In the genomic region with DNA sequence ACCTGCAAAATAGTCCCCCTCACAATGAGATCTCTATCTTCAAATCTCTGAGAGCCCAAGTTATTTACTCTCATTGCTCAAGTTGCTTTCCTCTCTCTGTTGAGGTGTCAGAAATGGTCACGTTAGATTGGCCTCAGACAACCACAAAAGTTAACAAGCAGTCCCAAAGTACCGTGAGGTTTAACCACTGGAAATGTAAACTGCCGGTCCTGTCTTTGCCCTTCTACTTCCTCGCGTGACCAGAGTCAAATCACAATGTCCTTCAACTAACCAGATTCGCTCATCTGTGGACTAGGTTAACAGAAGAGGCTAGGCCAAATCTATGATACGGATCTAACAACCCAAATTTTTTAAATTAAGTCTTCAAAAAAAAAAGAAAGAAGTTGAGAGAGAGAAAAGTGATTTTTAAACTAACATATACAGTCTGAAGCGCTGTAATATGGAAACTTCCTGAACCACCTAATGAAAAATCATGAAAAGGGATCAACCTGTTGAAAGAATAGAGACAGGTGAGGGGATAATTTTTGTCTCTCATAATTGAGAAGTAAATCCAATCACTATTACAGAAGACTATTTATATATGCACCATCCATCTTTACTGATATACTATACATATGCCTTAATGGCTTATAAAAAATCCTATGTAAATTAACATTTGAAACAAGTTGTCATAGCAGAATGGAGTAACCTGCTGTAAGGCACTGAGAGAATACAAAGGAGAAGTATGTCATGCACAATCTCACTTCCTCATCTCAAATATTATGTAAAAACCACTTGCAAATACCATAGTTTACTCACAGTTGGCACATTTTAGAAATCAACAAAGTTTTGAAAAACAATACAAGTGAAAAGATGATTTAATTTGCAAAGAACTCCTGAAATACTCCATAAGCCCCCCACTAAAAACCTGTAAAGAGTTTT, we compare ENCODE assay signal across 9 cellular contexts. TPM values are rescaled to one million over a fixed set of nuclear protein-coding genes. Genes with fewer than 3 reads are reported as not detected.
DNase-seq lines count a peak whose midpoint lies in the region; ATAC-seq and FAIRE-seq lines count a peak whose summit lies in the region.
"Had no signal": no experiment of that assay in that cellular context is flagged by ENCODE, and none has a peak within 500 bp of the region (broad histone marks: within the 10 kb centered on the region; RNA-seq: fewer than 3 reads in every experiment).

No MANE protein-coding gene starts in this region.

- H3K4me3 ChIP-seq in BLaER1: no peak overlapping the region

- no peaks in the 10 kb centered on the region for H3K36me3 ChIP-seq in BLaER1

- no peaks in the 10 kb centered on the region for H3K36me3 Mint-ChIP-seq in activated T-helper 17 cell treated with anti-CD3 and anti-CD28 coated beads, Interleukin-2, amount 50 U/mL, for 72 hours (ENCODE audit: low read depth)

- no peaks in the 10 kb centered on the region for H3K9me3 Mint-ChIP-seq in activated T-helper 17 cell treated with anti-CD3 and anti-CD28 coated beads, Interleukin-2, amount 50 U/mL, for 72 hours

- no peaks in the 10 kb centered on the region for H4K20me1 ChIP-seq in BLaER1

- FAIRE-seq in frontal cortex (lab: Jason Lieb, UNC): no peak

- no peak for DNase-seq in frontal cortex (ENCODE audit: low spot score in 2 of 2)
- DNase-seq in HUDEP-2 (lab: John Stamatoyannopoulos, UW; ENCODE audit: unreplicated experiment in 76 of 76): no peak
- no peak for DNase-seq in globus pallidus (ENCODE audit: low spot score)
- no peak for DNase-seq in T-helper 9 cell

- no peaks in the 10 kb centered on the region for H3K27me3 Mint-ChIP-seq in activated T-helper 17 cell treated with anti-CD3 and anti-CD28 coated beads, Interleukin-2, amount 50 U/mL, for 72 hours

- H3K27me3 ChIP-seq in BLaER1: no peaks in the 10 kb centered on the region

- H3K4me1 Mint-ChIP-seq in activated T-helper 17 cell treated with anti-CD3 and anti-CD28 coated beads, Interleukin-2, amount 50 U/mL, for 72 hours: peaks cover 43% of the 10 kb centered on the region

- H3K4me3 Mint-ChIP-seq in activated T-helper 17 cell treated with anti-CD3 and anti-CD28 coated beads, Interleukin-2, amount 50 U/mL, for 72 hours: no peak overlapping the region

- peaks cover 57% of the 10 kb centered on the region for H3K4me1 ChIP-seq in BLaER1

- H3K27ac ChIP-seq in BLaER1: no peak overlapping the region

- H3K9me3 ChIP-seq in BLaER1: no peaks in the 10 kb centered on the region

- ATAC-seq in GM19397 (IDR thresholded peaks at IDR 0.05; ENCODE audit: unreplicated experiment): peak; percentile 69
- peak; percentile 64 for ATAC-seq in HG03432 (IDR thresholded peaks at IDR 0.05; ENCODE audit: unreplicated experiment)
- peak; percentile 9 for ATAC-seq in activated T-helper 17 cell treated with anti-CD3 and anti-CD28 coated beads, Interleukin-2, amount 50 U/mL, for 72 hours (replicated peaks)

- H3K27ac Mint-ChIP-seq in activated T-helper 17 cell treated with anti-CD3 and anti-CD28 coated beads, Interleukin-2, amount 50 U/mL, for 72 hours: no peak overlapping the region

- H3K4me2 ChIP-seq in BLaER1: peak overlapping the region; percentile 50

- H3K9ac ChIP-seq in BLaER1: no peak overlapping the region

RNA-seq across cellular contexts. Expression of gene JAML, which starts 3.3 kb away (rescaled TPM):
- 100 to 1,000 TPM in 1 of 2 donors, 10 to 100 TPM in 1; 74.0 to 276 TPM for total RNA-seq in activated T-helper 17 cell treated with anti-CD3 and anti-CD28 coated beads, Interleukin-2, amount 50 U/mL, for 72 hours
- 0.82 TPM for total RNA-seq in frontal cortex
- total RNA-seq: LHCN-M2 had no signal

RNA-seq across cellular contexts. Expression of gene MPZL3, which starts 24.0 kb away (rescaled TPM):
- total RNA-seq in activated T-helper 17 cell treated with anti-CD3 and anti-CD28 coated beads, Interleukin-2, amount 50 U/mL, for 72 hours: 100 to 1,000 TPM in 1 of 2 donors, 10 to 100 TPM in 1; 31.5 to 111 TPM
- 2.4 TPM for total RNA-seq in frontal cortex
- total RNA-seq: LHCN-M2 had no signal

RNA-seq across cellular contexts. Expression of gene MPZL2, which starts 36.0 kb away (rescaled TPM):
- total RNA-seq in activated T-helper 17 cell treated with anti-CD3 and anti-CD28 coated beads, Interleukin-2, amount 50 U/mL, for 72 hours: 10 to 100 TPM in 1 of 2 donors, 1 to 10 TPM in 1; 2.8 to 21.7 TPM
- 1.6 TPM for total RNA-seq in frontal cortex
- total RNA-seq: LHCN-M2 had no signal

RNA-seq across cellular contexts. Expression of gene SCN2B, which starts 51.7 kb away (rescaled TPM):
- total RNA-seq in activated T-helper 17 cell treated with anti-CD3 and anti-CD28 coated beads, Interleukin-2, amount 50 U/mL, for 72 hours: under 1 TPM in 1 of 2 donors, not detected in 1; 0.11 TPM
- 4.9 TPM for total RNA-seq in frontal cortex
- total RNA-seq: LHCN-M2 had no signal

Comparison
In these comparisons a context has a peak if more than half of its experiments do, and no peak if none do; other contexts are left out.
1. ATAC-seq: peak in every context shown above with its lines; median percentile 69 in GM19397; 64 in HG03432; 9 in activated T-helper 17 cell treated with anti-CD3 and anti-CD28 coated beads, Interleukin-2, amount 50 U/mL, for 72 hours.
2. RNA of gene JAML, which starts 3.3 kb away (total RNA-seq): 74.0 to 276 TPM in activated T-helper 17 cell treated with anti-CD3 and anti-CD28 coated beads, Interleukin-2, amount 50 U/mL, for 72 hours; 0.82 TPM in frontal cortex (single experiment); every median in the first group is over 10 times any median in the second.